16 cellular contexts compared by ENCODE assay signal in genomic region chr7:47942132-47942531, GRCh38. TPM values are rescaled to one million over a fixed set of nuclear protein-coding genes. Genes with fewer than 3 reads are reported as not detected.
DNase-seq lines count a peak whose midpoint lies in the region; ATAC-seq, FAIRE-seq and TF ChIP-seq lines count a peak whose summit lies in the region.
"Had no signal": no experiment of that assay in that cellular context is flagged by ENCODE, and none has a peak within 500 bp of the region (broad histone marks: within the 10 kb centered on the region; RNA-seq: fewer than 3 reads in every experiment).

No MANE protein-coding gene starts in this region.

- no peaks in the 10 kb centered on the region for H3K9me2 ChIP-seq in PC-9 (ENCODE audit: insufficient read depth)

- H3K9me3 ChIP-seq in PC-9 (ENCODE audit: insufficient read depth, low read depth) (no peaks in the 10 kb centered on the region), esophagus muscularis mucosa (no peaks in the 10 kb centered on the region), gastrocnemius medialis (no peaks in the 10 kb centered on the region), sigmoid colon (no peaks in the 10 kb centered on the region)
- H3K9me3 ChIP-seq: adrenal gland, neutrophil had no signal

- H3K27ac ChIP-seq in PC-9 (peak overlapping the region; percentile 73), esophagus muscularis mucosa (replicated peaks in 1 of 4) (peak overlapping the region; percentile 26 to 77 (median 47)), gastrocnemius medialis (peak overlapping the region in 3 of 4 donors; percentile 52 to 77 (median 59)), sigmoid colon (peak overlapping the region in 2 of 4 donors; percentile 28 to 73)
- H3K27ac ChIP-seq: neutrophil had no signal

- peak; percentile 56 for DNase-seq in AG10803 (ENCODE audit: low read depth)
- no peak for DNase-seq in PC-9
- no peak for DNase-seq in esophagus muscularis mucosa (ENCODE audit: extremely low spot score)
- DNase-seq in gastrocnemius medialis = no peak
- DNase-seq in DMS 273 (lab: John Stamatoyannopoulos, UW; ENCODE audit: unreplicated experiment) = no peak
- no peak for DNase-seq in sigmoid colon
- no peak for DNase-seq in frontal cortex (ENCODE audit: low spot score in 2 of 2)
- DNase-seq in SIG-M5 treated with dmso at 0.1 percent for 504 hours (lab: John Stamatoyannopoulos, UW; ENCODE audit: unreplicated experiment) = no peak
- DNase-seq: activated CD8-positive, alpha-beta T cell treated with anti-CD3 and anti-CD28 coated beads for 36 hours; NCI-H1048; NCI-H2227 treated with DMSO at 0.1 percent for 48 hours; substantia nigra had no signal

- no peaks in the 10 kb centered on the region for H3K79me2 ChIP-seq in PC-9 (ENCODE audit: low read depth)

- no peak for FAIRE-seq in frontal cortex (lab: Jason Lieb, UNC)
- FAIRE-seq: GM12892 had no signal

- CTCF ChIA-PET in PC-9 (lab: Charles Lee) = interaction anchor here (1.9 kb wide), 1 partner anchor 676 kb away, joined by 12 read pairs; no protein-coding TSS in a partner anchor

- TF ChIP-seq EP300 in esophagus muscularis mucosa (IDR thresholded peaks at IDR 0.05) (no peak), sigmoid colon (IDR thresholded peaks at IDR 0.05) (no peak)

- intact Hi-C loops in PC-9 (cut with micrococcal nuclease; ENCODE audit: unreplicated experiment) (loop anchor here (10.0 kb wide), 1 partner anchor 117 kb away; no protein-coding TSS in a partner anchor), esophagus muscularis mucosa (cut with DNase I) (no loop called here), gastrocnemius medialis (cut with DNase I; ENCODE audit: low total_unique reads) (no loop called here), sigmoid colon (cut with DNase I) (no loop called here)

- no peak for ATAC-seq in gastrocnemius medialis
- ATAC-seq: activated CD8-positive, alpha-beta T cell treated with anti-CD3 and anti-CD28 coated beads for 36 hours had no signal

- H3K4me2 ChIP-seq in PC-9 = peak overlapping the region; percentile 14

- H3K36me3 ChIP-seq in PC-9 (ENCODE audit: low read depth) = no peaks in the 10 kb centered on the region
- no peaks in the 10 kb centered on the region for H3K36me3 ChIP-seq in esophagus muscularis mucosa
- no peaks in the 10 kb centered on the region for H3K36me3 ChIP-seq in gastrocnemius medialis
- no peaks in the 10 kb centered on the region for H3K36me3 ChIP-seq in sigmoid colon
- H3K36me3 ChIP-seq: adrenal gland, neutrophil had no signal

- 86% methylated on average over 10 of the region's 10 CpGs for WGBS in esophagus muscularis mucosa
- 90 to 94% methylated on average over 10 of the region's 10 CpGs for WGBS in sigmoid colon, 2 donors

- TF ChIP-seq CTCF in AG10803 (conservative IDR thresholded peaks at IDR 0.05; ENCODE audit: low read length) = no peak
- TF ChIP-seq CTCF in PC-9 (conservative IDR thresholded peaks at IDR 0.05) = no peak
- no peak for TF ChIP-seq CTCF in esophagus muscularis mucosa (IDR thresholded peaks at IDR 0.05)
- TF ChIP-seq CTCF in gastrocnemius medialis (IDR thresholded peaks at IDR 0.05 in 4 of 5, conservative IDR thresholded peaks at IDR 0.05 in 1 of 5) = no peak
- TF ChIP-seq CTCF in sigmoid colon (IDR thresholded peaks at IDR 0.05) = no peak

- peaks cover 11% of the 10 kb centered on the region; the same call in 1 of the 2 replicates for H3F3A ChIP-seq in PC-9 (ENCODE audit: insufficient read depth, low read depth)

- H3K4me3 ChIP-seq in AG10803 (ENCODE audit: low read length) (no peak overlapping the region), PC-9 (no peak overlapping the region), esophagus muscularis mucosa (no peak overlapping the region), gastrocnemius medialis (no peak overlapping the region), sigmoid colon (no peak overlapping the region)
- H3K4me3 ChIP-seq: adrenal gland had no signal

- BruUV-seq in PC-9 (replicated peaks; lab: Mats Ljungman, UMichigan) = no TSS peak

- H3K4me1 ChIP-seq in PC-9 (replicated peaks; ENCODE audit: insufficient read depth) = peaks cover 23% of the 10 kb centered on the region
- peaks cover 8 to 36% (median 23%) of the 10 kb centered on the region in 4 donors for H3K4me1 ChIP-seq in esophagus muscularis mucosa
- H3K4me1 ChIP-seq in gastrocnemius medialis = no peaks in the 10 kb centered on the region
- H3K4me1 ChIP-seq in sigmoid colon = no peaks in the 10 kb centered on the region

- POLR2A ChIA-PET in PC-9 (lab: Charles Lee; ENCODE audit: unreplicated experiment) = no interaction called here

- no peaks in the 10 kb centered on the region for H4K20me1 ChIP-seq in PC-9 (ENCODE audit: insufficient read depth)

- in situ Hi-C loops in gastrocnemius medialis (cut with MboI; ENCODE audit: low sequenced_read_pairs in 4 of 4) = loop anchor here in 2 of 4 donors (5.0 to 10.0 kb wide), 2 partner anchors 165 to 173 kb away; no protein-coding TSS in a partner anchor

- TF ChIP-seq POLR2A in esophagus muscularis mucosa (IDR thresholded peaks at IDR 0.05; ENCODE audit: low read depth) (no peak), gastrocnemius medialis (IDR thresholded peaks at IDR 0.05) (no peak), sigmoid colon (IDR thresholded peaks at IDR 0.05) (no peak)

- H2AFZ ChIP-seq in PC-9 = no peak overlapping the region

- H3K27me3 ChIP-seq in PC-9 (ENCODE audit: insufficient read depth, low read depth) (no peaks in the 10 kb centered on the region), esophagus muscularis mucosa (no peaks in the 10 kb centered on the region), gastrocnemius medialis (no peaks in the 10 kb centered on the region), sigmoid colon (no peaks in the 10 kb centered on the region)
- H3K27me3 ChIP-seq: adrenal gland, neutrophil had no signal

RNA-seq across cellular contexts. Expression of gene PKD1L1, which starts 6.1 kb away (rescaled TPM):
- 0.07 and 0.08 TPM in 2 replicates for total RNA-seq in PC-9 (2021)
- 1 to 10 TPM in 1 of 4 donors, under 1 TPM in 3; 0.50 to 1.7 (median 0.73) TPM for total RNA-seq in esophagus muscularis mucosa
- 1 to 10 TPM in 2 of 4 donors, under 1 TPM in 2; 0.07 to 1.7 (median 0.98) TPM for total RNA-seq in gastrocnemius medialis
- under 1 TPM; 0.16 to 0.71 (median 0.41) TPM for total RNA-seq in sigmoid colon
- polyA plus RNA-seq in sigmoid colon = 1 to 10 TPM in 1 of 3 donors, under 1 TPM in 1, not detected in 1; 0.70 to 1.2 TPM
- under 0.01 TPM for total RNA-seq in frontal cortex
- total RNA-seq: activated T-helper 1 cell treated with anti-CD3 and anti-CD28 coated beads, Interleukin-12 subunit alpha, Interleukin-12 subunit beta, Interleukin-2, Interleukin-4 antibody, amounts not matched to agents 30 ng/mL and 10 ng/mL and 1 ng/mL, durations not matched to agents 14 hours and 24 hours and 36 hours had no signal

RNA-seq across cellular contexts. Expression of gene HUS1, which starts 37.3 kb away (rescaled TPM):
- total RNA-seq in PC-9 (2021) = 28.4 and 43.5 TPM in 2 replicates
- 10 to 100 TPM; 11.5 to 15.6 (median 13.7) TPM for total RNA-seq in esophagus muscularis mucosa
- total RNA-seq in gastrocnemius medialis = 10 to 100 TPM; 18.3 to 33.0 (median 23.0) TPM
- 10 to 100 TPM; 17.9 to 35.0 (median 27.8) TPM for total RNA-seq in sigmoid colon
- 10 to 100 TPM; 15.7 to 25.7 (median 22.8) TPM for polyA plus RNA-seq in sigmoid colon
- total RNA-seq in frontal cortex = 15.5 TPM
